In the genomic region with DNA sequence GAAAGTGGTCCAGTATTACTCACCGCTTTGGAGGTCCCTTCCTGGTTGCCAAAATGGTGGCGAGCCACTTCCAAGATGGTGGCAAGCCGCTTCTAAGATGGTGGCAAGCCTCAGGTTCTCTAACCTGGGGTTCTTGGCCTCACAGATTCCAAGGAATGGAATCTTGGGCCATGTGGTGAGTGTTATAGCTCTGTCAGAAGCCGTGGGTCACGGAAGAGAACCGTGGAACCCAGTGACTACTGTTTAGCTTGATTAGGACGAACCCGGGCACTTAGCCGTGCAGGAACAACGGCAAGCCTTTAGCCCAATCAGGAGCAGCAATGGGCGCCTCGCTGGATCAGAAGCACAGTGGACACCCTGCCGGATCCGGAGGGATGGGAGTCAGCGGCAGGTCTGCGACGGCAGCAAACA, we compare ENCODE assay signal across 1 cellular context.
TF ChIP-seq lines count a peak whose summit lies in the region.

No MANE protein-coding gene starts in this region.

TF ChIP-seq in GM23338, 12 proteins besides CTCF, POLR2A, EP300 and RAD21 (continued from another document):
- TF ChIP-seq, protein P1, sequence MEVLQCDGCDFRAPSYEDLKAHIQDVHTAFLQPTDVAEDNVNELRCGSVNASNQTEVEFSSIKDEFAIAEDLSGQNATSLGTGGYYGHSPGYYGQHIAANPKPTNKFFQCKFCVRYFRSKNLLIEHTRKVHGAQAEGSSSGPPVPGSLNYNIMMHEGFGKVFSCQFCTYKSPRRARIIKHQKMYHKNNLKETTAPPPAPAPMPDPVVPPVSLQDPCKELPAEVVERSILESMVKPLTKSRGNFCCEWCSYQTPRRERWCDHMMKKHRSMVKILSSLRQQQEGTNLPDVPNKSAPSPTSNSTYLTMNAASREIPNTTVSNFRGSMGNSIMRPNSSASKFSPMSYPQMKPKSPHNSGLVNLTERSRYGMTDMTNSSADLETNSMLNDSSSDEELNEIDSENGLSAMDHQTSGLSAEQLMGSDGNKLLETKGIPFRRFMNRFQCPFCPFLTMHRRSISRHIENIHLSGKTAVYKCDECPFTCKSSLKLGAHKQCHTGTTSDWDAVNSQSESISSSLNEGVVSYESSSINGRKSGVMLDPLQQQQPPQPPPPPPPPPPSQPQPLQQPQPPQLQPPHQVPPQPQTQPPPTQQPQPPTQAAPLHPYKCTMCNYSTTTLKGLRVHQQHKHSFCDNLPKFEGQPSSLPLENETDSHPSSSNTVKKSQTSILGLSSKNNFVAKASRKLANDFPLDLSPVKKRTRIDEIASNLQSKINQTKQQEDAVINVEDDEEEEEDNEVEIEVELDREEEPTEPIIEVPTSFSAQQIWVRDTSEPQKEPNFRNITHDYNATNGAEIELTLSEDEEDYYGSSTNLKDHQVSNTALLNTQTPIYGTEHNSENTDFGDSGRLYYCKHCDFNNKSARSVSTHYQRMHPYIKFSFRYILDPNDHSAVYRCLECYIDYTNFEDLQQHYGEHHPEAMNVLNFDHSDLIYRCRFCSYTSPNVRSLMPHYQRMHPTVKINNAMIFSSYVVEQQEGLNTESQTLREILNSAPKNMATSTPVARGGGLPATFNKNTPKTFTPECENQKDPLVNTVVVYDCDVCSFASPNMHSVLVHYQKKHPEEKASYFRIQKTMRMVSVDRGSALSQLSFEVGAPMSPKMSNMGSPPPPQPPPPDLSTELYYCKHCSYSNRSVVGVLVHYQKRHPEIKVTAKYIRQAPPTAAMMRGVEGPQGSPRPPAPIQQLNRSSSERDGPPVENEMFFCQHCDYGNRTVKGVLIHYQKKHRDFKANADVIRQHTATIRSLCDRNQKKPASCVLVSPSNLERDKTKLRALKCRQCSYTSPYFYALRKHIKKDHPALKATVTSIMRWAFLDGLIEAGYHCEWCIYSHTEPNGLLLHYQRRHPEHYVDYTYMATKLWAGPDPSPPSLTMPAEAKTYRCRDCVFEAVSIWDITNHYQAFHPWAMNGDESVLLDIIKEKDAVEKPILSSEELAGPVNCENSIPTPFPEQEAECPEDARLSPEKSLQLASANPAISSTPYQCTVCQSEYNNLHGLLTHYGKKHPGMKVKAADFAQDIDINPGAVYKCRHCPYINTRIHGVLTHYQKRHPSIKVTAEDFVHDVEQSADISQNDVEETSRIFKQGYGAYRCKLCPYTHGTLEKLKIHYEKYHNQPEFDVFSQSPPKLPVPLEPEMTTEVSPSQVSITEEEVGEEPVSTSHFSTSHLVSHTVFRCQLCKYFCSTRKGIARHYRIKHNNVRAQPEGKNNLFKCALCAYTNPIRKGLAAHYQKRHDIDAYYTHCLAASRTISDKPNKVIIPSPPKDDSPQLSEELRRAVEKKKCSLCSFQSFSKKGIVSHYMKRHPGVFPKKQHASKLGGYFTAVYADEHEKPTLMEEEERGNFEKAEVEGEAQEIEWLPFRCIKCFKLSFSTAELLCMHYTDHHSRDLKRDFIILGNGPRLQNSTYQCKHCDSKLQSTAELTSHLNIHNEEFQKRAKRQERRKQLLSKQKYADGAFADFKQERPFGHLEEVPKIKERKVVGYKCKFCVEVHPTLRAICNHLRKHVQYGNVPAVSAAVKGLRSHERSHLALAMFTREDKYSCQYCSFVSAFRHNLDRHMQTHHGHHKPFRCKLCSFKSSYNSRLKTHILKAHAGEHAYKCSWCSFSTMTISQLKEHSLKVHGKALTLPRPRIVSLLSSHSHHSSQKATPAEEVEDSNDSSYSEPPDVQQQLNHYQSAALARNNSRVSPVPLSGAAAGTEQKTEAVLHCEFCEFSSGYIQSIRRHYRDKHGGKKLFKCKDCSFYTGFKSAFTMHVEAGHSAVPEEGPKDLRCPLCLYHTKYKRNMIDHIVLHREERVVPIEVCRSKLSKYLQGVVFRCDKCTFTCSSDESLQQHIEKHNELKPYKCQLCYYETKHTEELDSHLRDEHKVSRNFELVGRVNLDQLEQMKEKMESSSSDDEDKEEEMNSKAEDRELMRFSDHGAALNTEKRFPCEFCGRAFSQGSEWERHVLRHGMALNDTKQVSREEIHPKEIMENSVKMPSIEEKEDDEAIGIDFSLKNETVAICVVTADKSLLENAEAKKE (CRISPR knock-in tag; IDR thresholded peaks at IDR 0.05) = no peak
- no peak for TF ChIP-seq EZH2phosphoT487 (IDR thresholded peaks at IDR 0.05; ENCODE audit: unreplicated experiment)
- no peak for TF ChIP-seq EZH2 (IDR thresholded peaks at IDR 0.05; ENCODE audit: low read depth, unreplicated experiment)
- TF ChIP-seq ZNF114 (CRISPR knock-in tag; IDR thresholded peaks at IDR 0.05) = no peak
- TF ChIP-seq CREB1 (CRISPR knock-in tag; IDR thresholded peaks at IDR 0.05; ENCODE audit: low read depth) = no peak
- TF ChIP-seq, protein P2, sequence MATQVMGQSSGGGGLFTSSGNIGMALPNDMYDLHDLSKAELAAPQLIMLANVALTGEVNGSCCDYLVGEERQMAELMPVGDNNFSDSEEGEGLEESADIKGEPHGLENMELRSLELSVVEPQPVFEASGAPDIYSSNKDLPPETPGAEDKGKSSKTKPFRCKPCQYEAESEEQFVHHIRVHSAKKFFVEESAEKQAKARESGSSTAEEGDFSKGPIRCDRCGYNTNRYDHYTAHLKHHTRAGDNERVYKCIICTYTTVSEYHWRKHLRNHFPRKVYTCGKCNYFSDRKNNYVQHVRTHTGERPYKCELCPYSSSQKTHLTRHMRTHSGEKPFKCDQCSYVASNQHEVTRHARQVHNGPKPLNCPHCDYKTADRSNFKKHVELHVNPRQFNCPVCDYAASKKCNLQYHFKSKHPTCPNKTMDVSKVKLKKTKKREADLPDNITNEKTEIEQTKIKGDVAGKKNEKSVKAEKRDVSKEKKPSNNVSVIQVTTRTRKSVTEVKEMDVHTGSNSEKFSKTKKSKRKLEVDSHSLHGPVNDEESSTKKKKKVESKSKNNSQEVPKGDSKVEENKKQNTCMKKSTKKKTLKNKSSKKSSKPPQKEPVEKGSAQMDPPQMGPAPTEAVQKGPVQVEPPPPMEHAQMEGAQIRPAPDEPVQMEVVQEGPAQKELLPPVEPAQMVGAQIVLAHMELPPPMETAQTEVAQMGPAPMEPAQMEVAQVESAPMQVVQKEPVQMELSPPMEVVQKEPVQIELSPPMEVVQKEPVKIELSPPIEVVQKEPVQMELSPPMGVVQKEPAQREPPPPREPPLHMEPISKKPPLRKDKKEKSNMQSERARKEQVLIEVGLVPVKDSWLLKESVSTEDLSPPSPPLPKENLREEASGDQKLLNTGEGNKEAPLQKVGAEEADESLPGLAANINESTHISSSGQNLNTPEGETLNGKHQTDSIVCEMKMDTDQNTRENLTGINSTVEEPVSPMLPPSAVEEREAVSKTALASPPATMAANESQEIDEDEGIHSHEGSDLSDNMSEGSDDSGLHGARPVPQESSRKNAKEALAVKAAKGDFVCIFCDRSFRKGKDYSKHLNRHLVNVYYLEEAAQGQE (IDR thresholded peaks at IDR 0.05; ENCODE audit: unreplicated experiment) = no peak
- no peak for TF ChIP-seq STAT1 (IDR thresholded peaks at IDR 0.05; ENCODE audit: unreplicated experiment)
- no peak for TF ChIP-seq ZNF331 (CRISPR knock-in tag; IDR thresholded peaks at IDR 0.05; ENCODE audit: low read depth)
- TF ChIP-seq, protein P3, sequence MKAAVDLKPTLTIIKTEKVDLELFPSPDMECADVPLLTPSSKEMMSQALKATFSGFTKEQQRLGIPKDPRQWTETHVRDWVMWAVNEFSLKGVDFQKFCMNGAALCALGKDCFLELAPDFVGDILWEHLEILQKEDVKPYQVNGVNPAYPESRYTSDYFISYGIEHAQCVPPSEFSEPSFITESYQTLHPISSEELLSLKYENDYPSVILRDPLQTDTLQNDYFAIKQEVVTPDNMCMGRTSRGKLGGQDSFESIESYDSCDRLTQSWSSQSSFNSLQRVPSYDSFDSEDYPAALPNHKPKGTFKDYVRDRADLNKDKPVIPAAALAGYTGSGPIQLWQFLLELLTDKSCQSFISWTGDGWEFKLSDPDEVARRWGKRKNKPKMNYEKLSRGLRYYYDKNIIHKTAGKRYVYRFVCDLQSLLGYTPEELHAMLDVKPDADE (IDR thresholded peaks at IDR 0.05) = no peak
- TF ChIP-seq POLR2AphosphoS5 (IDR thresholded peaks at IDR 0.05; ENCODE audit: low read depth) = no peak
